11 cellular contexts compared by ENCODE assay signal in the genomic region with DNA sequence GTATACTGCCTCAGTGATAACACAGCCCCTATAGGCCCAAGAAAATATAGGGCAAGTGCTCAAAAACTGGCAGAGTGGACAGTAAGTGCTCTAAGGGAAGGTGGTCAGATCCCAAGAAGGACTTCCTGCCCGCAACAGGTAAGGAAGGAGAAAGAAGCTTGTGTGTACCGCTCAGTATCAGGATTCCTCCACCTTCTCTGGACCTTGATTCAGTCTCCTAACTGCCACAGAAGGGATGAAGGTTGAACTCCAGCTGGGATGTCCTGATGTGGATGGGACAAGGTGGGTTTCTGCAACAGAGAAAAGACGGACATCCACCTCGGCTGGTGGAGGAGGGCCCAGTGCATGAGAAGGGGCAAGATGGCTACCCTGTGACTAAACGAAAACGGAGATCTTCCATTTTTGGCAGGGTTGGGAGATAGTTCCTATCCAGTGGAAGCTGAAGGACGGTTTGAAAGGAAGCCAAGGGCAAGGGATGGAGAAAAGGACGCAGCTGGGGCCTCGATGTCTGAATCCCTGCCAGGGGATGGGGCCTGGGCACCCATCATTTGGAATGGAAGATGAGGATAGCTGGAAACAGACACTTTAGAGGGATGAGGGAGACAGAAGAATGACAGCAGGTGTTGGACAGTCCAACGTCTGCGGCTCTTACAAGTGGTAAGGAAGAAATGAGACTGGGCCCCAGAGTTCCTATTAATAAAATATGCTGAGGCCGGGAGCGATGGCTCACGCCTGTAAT. TPM values are rescaled to one million over a fixed set of nuclear protein-coding genes. Genes with fewer than 3 reads are reported as not detected.
DNase-seq lines count a peak whose midpoint lies in the region; ATAC-seq, FAIRE-seq and TF ChIP-seq lines count a peak whose summit lies in the region.
"Had no signal": no experiment of that assay in that cellular context is flagged by ENCODE, and none has a peak within 500 bp of the region (broad histone marks: within the 10 kb centered on the region; RNA-seq: fewer than 3 reads in every experiment).

No MANE protein-coding gene starts in this region.

- CTCF ChIA-PET in activated CD8-positive, alpha-beta T cell treated with anti-CD3 and anti-CD28 coated beads, Interleukin-2, amount 10 ng/mL, durations not matched to agents 7 days and 5 days (lab: Charles Lee) = interaction anchor here (1.5 to 3.3 kb wide), 4 partner anchors 9 to 16 kb away, joined by 4 to 11 read pairs (median 6); no protein-coding TSS in a partner anchor

- no peak for ATAC-seq in activated CD8-positive, alpha-beta T cell treated with anti-CD3 and anti-CD28 coated beads, Interleukin-2, amount 10 ng/mL, durations not matched to agents 7 days and 5 days

- no peaks in the 10 kb centered on the region for H3K9me3 Mint-ChIP-seq in activated naive CD4-positive, alpha-beta T cell treated with anti-CD3 and anti-CD28 coated beads, Interleukin-2, amount 50 U/mL, for 24 hours
- H3K9me3 Mint-ChIP-seq in activated CD8-positive, alpha-beta T cell treated with anti-CD3 and anti-CD28 coated beads, Interleukin-2, amount 10 ng/mL, durations not matched to agents 7 days and 5 days (ENCODE audit: insufficient read depth) = no peaks in the 10 kb centered on the region
- H3K9me3 Mint-ChIP-seq in type B pancreatic cell = peaks cover 4% of the 10 kb centered on the region

- H3K27me3 Mint-ChIP-seq in activated naive CD4-positive, alpha-beta T cell treated with anti-CD3 and anti-CD28 coated beads, Interleukin-2, amount 50 U/mL, for 24 hours = peaks cover 1% of the 10 kb centered on the region
- H3K27me3 Mint-ChIP-seq in activated CD8-positive, alpha-beta T cell treated with anti-CD3 and anti-CD28 coated beads, Interleukin-2, amount 10 ng/mL, durations not matched to agents 7 days and 5 days (ENCODE audit: low read depth) = no peaks in the 10 kb centered on the region
- no peaks in the 10 kb centered on the region for H3K27me3 Mint-ChIP-seq in type B pancreatic cell

- POLR2A ChIA-PET in activated CD8-positive, alpha-beta T cell treated with anti-CD3 and anti-CD28 coated beads, Interleukin-2, amount 10 ng/mL, durations not matched to agents 7 days and 5 days (lab: Charles Lee) = interaction anchor here (0.7 to 2.5 kb wide), 7 partner anchors 16 to 90 kb away, joined by 3 to 27 read pairs (median 4); a partner anchor contains a TSS

- no peak for DNase-seq in activated naive CD4-positive, alpha-beta T cell (lab: John Stamatoyannopoulos, UW)
- no peak for DNase-seq in activated CD8-positive, alpha-beta T cell treated with anti-CD3 and anti-CD28 coated beads, Interleukin-2, amount 10 ng/mL, durations not matched to agents 7 days and 5 days
- DNase-seq in type B pancreatic cell (ENCODE audit: extremely low spot score, unreplicated experiment) = no peak
- no peak for DNase-seq in RCC 7860 (ENCODE audit: low spot score)
- DNase-seq in nucleus accumbens (lab: John Stamatoyannopoulos, UW) = no peak
- DNase-seq in NCI-H2171 treated with DMSO at 0.1 percent for 48 hours (lab: John Stamatoyannopoulos, UW) = no peak

- peak overlapping the region; percentile 94 for H3K27ac Mint-ChIP-seq in activated naive CD4-positive, alpha-beta T cell treated with anti-CD3 and anti-CD28 coated beads, Interleukin-2, amount 50 U/mL, for 24 hours
- H3K27ac Mint-ChIP-seq in activated CD8-positive, alpha-beta T cell treated with anti-CD3 and anti-CD28 coated beads, Interleukin-2, amount 10 ng/mL, durations not matched to agents 7 days and 5 days = peak overlapping the region; percentile 75
- H3K27ac Mint-ChIP-seq in type B pancreatic cell = peak overlapping the region; percentile 60

- H3K36me3 Mint-ChIP-seq in activated naive CD4-positive, alpha-beta T cell treated with anti-CD3 and anti-CD28 coated beads, Interleukin-2, amount 50 U/mL, for 24 hours = peaks cover 29% of the 10 kb centered on the region
- peaks cover 62% of the 10 kb centered on the region for H3K36me3 Mint-ChIP-seq in activated CD8-positive, alpha-beta T cell treated with anti-CD3 and anti-CD28 coated beads, Interleukin-2, amount 10 ng/mL, durations not matched to agents 7 days and 5 days (ENCODE audit: low read depth)
- peaks cover 21% of the 10 kb centered on the region for H3K36me3 Mint-ChIP-seq in type B pancreatic cell

- no peaks in the 10 kb centered on the region for H3K27me3 ChIP-seq in layer of hippocampus (ENCODE audit: control insufficient read depth, insufficient read depth, low read length)

- peak overlapping the region; percentile 95 for H3K4me3 Mint-ChIP-seq in activated naive CD4-positive, alpha-beta T cell treated with anti-CD3 and anti-CD28 coated beads, Interleukin-2, amount 50 U/mL, for 24 hours
- peak overlapping the region; percentile 97 for H3K4me3 Mint-ChIP-seq in activated CD8-positive, alpha-beta T cell treated with anti-CD3 and anti-CD28 coated beads, Interleukin-2, amount 10 ng/mL, durations not matched to agents 7 days and 5 days
- peak overlapping the region; percentile 98 for H3K4me3 Mint-ChIP-seq in type B pancreatic cell

- H3K27ac ChIP-seq in layer of hippocampus (ENCODE audit: low read depth, low read length) = peak overlapping the region; percentile 22

- TF ChIP-seq CTCF in type B pancreatic cell (conservative IDR thresholded peaks at IDR 0.05) = no peak

- no peak for FAIRE-seq in RCC 7860 (lab: Jason Lieb, UNC)
- FAIRE-seq: D721Med, islet of Langerhans had no signal

- peaks cover 54% of the 10 kb centered on the region for H3K4me1 Mint-ChIP-seq in activated naive CD4-positive, alpha-beta T cell treated with anti-CD3 and anti-CD28 coated beads, Interleukin-2, amount 50 U/mL, for 24 hours
- peaks cover 61% of the 10 kb centered on the region for H3K4me1 Mint-ChIP-seq in activated CD8-positive, alpha-beta T cell treated with anti-CD3 and anti-CD28 coated beads, Interleukin-2, amount 10 ng/mL, durations not matched to agents 7 days and 5 days (ENCODE audit: low read depth)
- peaks cover 20% of the 10 kb centered on the region for H3K4me1 Mint-ChIP-seq in type B pancreatic cell (ENCODE audit: unreplicated experiment)

RNA-seq across cellular contexts. Expression of a gene that starts 1.3 kb away (rescaled TPM):
- total RNA-seq in activated CD8-positive, alpha-beta T cell treated with anti-CD3 and anti-CD28 coated beads, Interleukin-2, amount 10 ng/mL, durations not matched to agents 7 days and 5 days = 1 to 10 TPM; 7.1 to 9.3 TPM
- total RNA-seq in type B pancreatic cell (ENCODE audit: low replicate concordance) = 18.1 and 21.4 TPM in 2 replicates

RNA-seq across cellular contexts. Expression of a gene that starts 1.6 kb away (rescaled TPM):
- total RNA-seq in activated CD8-positive, alpha-beta T cell treated with anti-CD3 and anti-CD28 coated beads, Interleukin-2, amount 10 ng/mL, durations not matched to agents 7 days and 5 days = 100 to 1,000 TPM; 116 to 122 TPM
- 77.4 and 88.8 TPM in 2 replicates for total RNA-seq in type B pancreatic cell (ENCODE audit: low replicate concordance)

RNA-seq across cellular contexts. Expression of a gene that starts 31.0 kb away (rescaled TPM):
- 1 to 10 TPM; 1.2 to 1.6 TPM for total RNA-seq in activated CD8-positive, alpha-beta T cell treated with anti-CD3 and anti-CD28 coated beads, Interleukin-2, amount 10 ng/mL, durations not matched to agents 7 days and 5 days
- total RNA-seq in type B pancreatic cell (ENCODE audit: low replicate concordance) = 0.58 and 0.74 TPM in 2 replicates

RNA-seq across cellular contexts. Expression of a gene that starts 33.3 kb away (rescaled TPM):
- not detected for total RNA-seq in activated CD8-positive, alpha-beta T cell treated with anti-CD3 and anti-CD28 coated beads, Interleukin-2, amount 10 ng/mL, durations not matched to agents 7 days and 5 days
- total RNA-seq in type B pancreatic cell (ENCODE audit: low replicate concordance) = 0.27 and 0.36 TPM in 2 replicates
- total RNA-seq: M059J had no signal

RNA-seq across cellular contexts. Expression of a gene that starts 50.2 kb away (rescaled TPM):
- total RNA-seq in activated CD8-positive, alpha-beta T cell treated with anti-CD3 and anti-CD28 coated beads, Interleukin-2, amount 10 ng/mL, durations not matched to agents 7 days and 5 days = 10 to 100 TPM; 28.6 to 30.8 TPM
- 33.9 and 45.9 TPM in 2 replicates for total RNA-seq in type B pancreatic cell (ENCODE audit: low replicate concordance)
